ENCODE assay signal across 8 cellular contexts in the genomic region with DNA sequence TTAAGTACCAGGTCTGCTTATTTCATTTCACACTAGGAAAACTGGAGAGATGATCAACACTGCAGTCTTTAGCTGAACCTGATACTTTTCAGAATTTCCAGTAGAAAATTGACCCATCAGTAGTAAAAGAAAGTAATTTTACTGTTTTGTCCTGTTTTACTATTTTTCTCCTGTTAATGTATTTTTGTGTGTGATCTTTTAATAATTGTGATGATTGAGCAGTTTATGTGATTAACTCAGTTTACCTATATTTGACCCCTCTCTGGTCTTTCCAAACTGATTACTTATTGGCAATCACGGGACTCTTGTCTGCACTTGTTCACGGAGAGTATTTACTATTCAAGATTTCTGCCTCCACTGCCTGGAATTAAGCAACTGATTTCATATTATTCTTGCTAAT. TPM values are rescaled to one million over a fixed set of nuclear protein-coding genes. Genes with fewer than 3 reads are reported as not detected.
DNase-seq lines count a peak whose midpoint lies in the region; ATAC-seq and TF ChIP-seq lines count a peak whose summit lies in the region.

No MANE protein-coding gene starts in this region.

- no peak overlapping the region for H3K27ac ChIP-seq in BLaER1
- no peak overlapping the region; the same call in 1 of the 2 replicates for H3K27ac ChIP-seq in MM.1S (ENCODE audit: low read length)
- H3K27ac ChIP-seq in ectodermal cell (ENCODE audit: insufficient read depth, low read depth, low read length, poor library complexity, severe bottlenecking): no peak overlapping the region
- H3K27ac ChIP-seq in neural cell (ENCODE audit: low read length): no peak overlapping the region

- H3K36me3 ChIP-seq in BLaER1: no peaks in the 10 kb centered on the region
- no peaks in the 10 kb centered on the region for H3K36me3 ChIP-seq in MM.1S (replicated peaks; ENCODE audit: insufficient read depth, low read length)
- no peaks in the 10 kb centered on the region for H3K36me3 ChIP-seq in ectodermal cell (ENCODE audit: control insufficient read depth, insufficient read depth, low read length)
- H3K36me3 ChIP-seq in neural cell (ENCODE audit: insufficient read depth, low read length): no peaks in the 10 kb centered on the region

- H3K9ac ChIP-seq in BLaER1: peak overlapping the region; percentile 78; the same call in 1 of the 2 replicates
- H3K9ac ChIP-seq in MM.1S (ENCODE audit: low read length): no peak overlapping the region
- no peak overlapping the region for H3K9ac ChIP-seq in neural cell (ENCODE audit: low read length)

- H3K4me3 ChIP-seq in BLaER1: peak overlapping the region; percentile 77
- H3K4me3 ChIP-seq in MM.1S (ENCODE audit: low read length): peak overlapping the region; percentile 87
- H3K4me3 ChIP-seq in ectodermal cell (ENCODE audit: insufficient read depth, low read depth, low read length): peak overlapping the region; percentile 50
- peak overlapping the region; percentile 74 for H3K4me3 ChIP-seq in neural cell (ENCODE audit: low read length)

- ATAC-seq in HG02588 (IDR thresholded peaks at IDR 0.05; ENCODE audit: unreplicated experiment): no peak

- H3K9me2 ChIP-seq in MM.1S (replicated peaks; ENCODE audit: insufficient read depth, low read length) (no peaks in the 10 kb centered on the region), neural cell (ENCODE audit: insufficient read depth, low read length) (no peaks in the 10 kb centered on the region)

- no peak for TF ChIP-seq RAD21 in neural cell (conservative IDR thresholded peaks at IDR 0.05)

- H4K20me1 ChIP-seq in BLaER1 (no peaks in the 10 kb centered on the region), MM.1S (ENCODE audit: insufficient read depth, low read length) (no peaks in the 10 kb centered on the region), neural cell (ENCODE audit: insufficient read depth) (no peaks in the 10 kb centered on the region)

- H3K4me1 ChIP-seq in BLaER1 (peaks cover 36% of the 10 kb centered on the region), MM.1S (ENCODE audit: low read length) (peaks cover 16% of the 10 kb centered on the region), ectodermal cell (ENCODE audit: control insufficient read depth, insufficient read depth, low read length) (no peaks in the 10 kb centered on the region)

- TF ChIP-seq CTCF in MM.1S (IDR thresholded peaks at IDR 0.05; ENCODE audit: low read length) (no peak), neural cell (IDR thresholded peaks at IDR 0.05; ENCODE audit: poor library complexity, severe bottlenecking) (no peak)

- no peak for TF ChIP-seq EP300 in neural cell (conservative IDR thresholded peaks at IDR 0.05; ENCODE audit: poor library complexity, severe bottlenecking)

- H3K27me3 ChIP-seq in BLaER1: no peaks in the 10 kb centered on the region
- no peaks in the 10 kb centered on the region for H3K27me3 ChIP-seq in MM.1S (replicated peaks; ENCODE audit: insufficient read depth, low read length)
- peaks cover 11% of the 10 kb centered on the region for H3K27me3 ChIP-seq in ectodermal cell (ENCODE audit: control insufficient read depth, insufficient read depth, low read length, poor library complexity, severe bottlenecking)
- H3K27me3 ChIP-seq in neural cell (ENCODE audit: insufficient read depth, low read depth, low read length): no peaks in the 10 kb centered on the region

- H3K9me3 ChIP-seq in BLaER1 (no peaks in the 10 kb centered on the region), MM.1S (replicated peaks; ENCODE audit: insufficient read depth, low read length) (no peaks in the 10 kb centered on the region), ectodermal cell (ENCODE audit: control insufficient read depth, low read length) (no peaks in the 10 kb centered on the region), neural cell (ENCODE audit: low read length) (no peaks in the 10 kb centered on the region)

- WGBS in ectodermal cell, 2 experiments: 95 to 100% methylated on average over 2 of the region's 2 CpGs

- H3F3A ChIP-seq in MM.1S (ENCODE audit: insufficient read depth, low read length): peaks cover 6% of the 10 kb centered on the region; the same call in 1 of the 2 replicates
- no peaks in the 10 kb centered on the region for H3F3A ChIP-seq in neural cell (ENCODE audit: insufficient read depth, low read length, poor library complexity, severe bottlenecking)

- peak overlapping the region; percentile 90 for H2AFZ ChIP-seq in MM.1S (ENCODE audit: low read length)
- H2AFZ ChIP-seq in neural cell (ENCODE audit: low read depth, low read length): no peak overlapping the region

- H3K79me2 ChIP-seq in MM.1S (ENCODE audit: low read length) (peaks cover 6% of the 10 kb centered on the region; the same call in 1 of the 2 replicates), neural cell (replicated peaks; ENCODE audit: insufficient read depth, low read length) (no peaks in the 10 kb centered on the region)

- DNase-seq in MM.1S (no peak), anterior cingulate cortex (lab: John Stamatoyannopoulos, UW) (no peak), NCI-H510A (lab: John Stamatoyannopoulos, UW) (no peak)
- DNase-seq in activated CD8-positive, alpha-beta memory T cell treated with anti-CD3 and anti-CD28 coated beads, Interleukin-2, amount 50 U/mL, for 4 hours: no peak

- H3K4me2 ChIP-seq in BLaER1 (peak overlapping the region; percentile 82), MM.1S (ENCODE audit: low read depth, low read length) (peak overlapping the region; percentile 85), neural cell (ENCODE audit: low read length) (no peak overlapping the region)

TF ChIP-seq in neural cell, 6 proteins besides CTCF, POLR2A, EP300 and RAD21:
- TF ChIP-seq TAF1 (IDR thresholded peaks at IDR 0.05; ENCODE audit: low read depth): no peak
- no peak for TF ChIP-seq EZH2 (IDR thresholded peaks at IDR 0.05; ENCODE audit: borderline replicate concordance, insufficient read depth, low read length, poor library complexity, severe bottlenecking)
- TF ChIP-seq, protein P1, sequence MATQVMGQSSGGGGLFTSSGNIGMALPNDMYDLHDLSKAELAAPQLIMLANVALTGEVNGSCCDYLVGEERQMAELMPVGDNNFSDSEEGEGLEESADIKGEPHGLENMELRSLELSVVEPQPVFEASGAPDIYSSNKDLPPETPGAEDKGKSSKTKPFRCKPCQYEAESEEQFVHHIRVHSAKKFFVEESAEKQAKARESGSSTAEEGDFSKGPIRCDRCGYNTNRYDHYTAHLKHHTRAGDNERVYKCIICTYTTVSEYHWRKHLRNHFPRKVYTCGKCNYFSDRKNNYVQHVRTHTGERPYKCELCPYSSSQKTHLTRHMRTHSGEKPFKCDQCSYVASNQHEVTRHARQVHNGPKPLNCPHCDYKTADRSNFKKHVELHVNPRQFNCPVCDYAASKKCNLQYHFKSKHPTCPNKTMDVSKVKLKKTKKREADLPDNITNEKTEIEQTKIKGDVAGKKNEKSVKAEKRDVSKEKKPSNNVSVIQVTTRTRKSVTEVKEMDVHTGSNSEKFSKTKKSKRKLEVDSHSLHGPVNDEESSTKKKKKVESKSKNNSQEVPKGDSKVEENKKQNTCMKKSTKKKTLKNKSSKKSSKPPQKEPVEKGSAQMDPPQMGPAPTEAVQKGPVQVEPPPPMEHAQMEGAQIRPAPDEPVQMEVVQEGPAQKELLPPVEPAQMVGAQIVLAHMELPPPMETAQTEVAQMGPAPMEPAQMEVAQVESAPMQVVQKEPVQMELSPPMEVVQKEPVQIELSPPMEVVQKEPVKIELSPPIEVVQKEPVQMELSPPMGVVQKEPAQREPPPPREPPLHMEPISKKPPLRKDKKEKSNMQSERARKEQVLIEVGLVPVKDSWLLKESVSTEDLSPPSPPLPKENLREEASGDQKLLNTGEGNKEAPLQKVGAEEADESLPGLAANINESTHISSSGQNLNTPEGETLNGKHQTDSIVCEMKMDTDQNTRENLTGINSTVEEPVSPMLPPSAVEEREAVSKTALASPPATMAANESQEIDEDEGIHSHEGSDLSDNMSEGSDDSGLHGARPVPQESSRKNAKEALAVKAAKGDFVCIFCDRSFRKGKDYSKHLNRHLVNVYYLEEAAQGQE (IDR thresholded peaks at IDR 0.05; ENCODE audit: borderline replicate concordance): no peak
- TF ChIP-seq POLR2AphosphoS5 (IDR thresholded peaks at IDR 0.05): no peak
- no peak for TF ChIP-seq MXI1 (conservative IDR thresholded peaks at IDR 0.05; ENCODE audit: poor library complexity, severe bottlenecking)
- TF ChIP-seq SMC3 (conservative IDR thresholded peaks at IDR 0.05; ENCODE audit: poor library complexity): no peak

RNA-seq across cellular contexts. Expression of a gene that starts 0.5 kb away (rescaled TPM):
- 23.2 TPM for polyA plus RNA-seq in ectodermal cell (2013, experiment 1 of 4)
- polyA plus RNA-seq in ectodermal cell (2013, experiment 2 of 4): 20.6 TPM
- polyA plus RNA-seq in ectodermal cell (2013, experiment 3 of 4): 19.2 TPM
- 20.8 TPM for polyA plus RNA-seq in ectodermal cell (2013, experiment 4 of 4)
- 52.0 and 67.0 TPM in 2 replicates for polyA plus RNA-seq in neural cell
- 44.0 and 48.7 TPM in 2 replicates for polyA minus RNA-seq in neural cell
